19 cellular contexts compared by ENCODE assay signal in genomic region chr2:11290211-11290610, GRCh38.
"Had no signal": no experiment of that assay in that cellular context is flagged by ENCODE, and none has a peak within 500 bp of the region (broad histone marks: within the 10 kb centered on the region; RNA-seq: fewer than 3 reads in every experiment).

No MANE protein-coding gene starts in this region.

- H3K27me3 ChIP-seq: esophagus squamous epithelium, hepatocyte, sigmoid colon, stomach, transverse colon had no signal

- H2AFZ ChIP-seq: hepatocyte had no signal

- H3K36me3 ChIP-seq: thoracic aorta had no signal

- ATAC-seq: left colon; naive thymus-derived CD4-positive, alpha-beta T cell; stimulated activated effector memory CD8-positive, alpha-beta T cell treated with anti-CD3 and anti-CD28 coated beads, Interleukin-12 subunit alpha, Interleukin-12 subunit beta, amount 100 ng/mL, for 72 hours had no signal

- H3K9me3 Mint-ChIP-seq: stimulated activated effector memory CD8-positive, alpha-beta T cell treated with anti-CD3 and anti-CD28 coated beads, Interleukin-12 subunit alpha, Interleukin-12 subunit beta, amount 100 ng/mL, for 72 hours had no signal

- H3K4me3 ChIP-seq: esophagus squamous epithelium, hepatocyte, sigmoid colon, stomach, thoracic aorta, transverse colon had no signal

- H3K27ac ChIP-seq: esophagus squamous epithelium, hepatocyte, sigmoid colon, stomach, thoracic aorta, transverse colon had no signal

- H3K9me3 ChIP-seq: esophagus squamous epithelium, sigmoid colon, stomach, thoracic aorta, transverse colon had no signal

- DNase-seq: cerebellar nuclear complex; esophagus squamous epithelium; foreskin fibroblast; kidney; left colon; mesendoderm; naive thymus-derived CD4-positive, alpha-beta T cell; nephron progenitor cell; sigmoid colon; small intestine; stimulated activated CD4-positive, alpha-beta T cell treated with anti-CD3 and anti-CD28 coated beads, Interleukin-4, amount 100 ng/mL, for 1 hour; stimulated activated CD8-positive, alpha-beta memory T cell treated with anti-CD3 and anti-CD28 coated beads, Interleukin-4, amount 100 ng/mL, for 48 hours; stomach; substantia nigra; transverse colon had no signal

- H3K4me2 ChIP-seq: hepatocyte had no signal

- H3K4me3 Mint-ChIP-seq: dendritic cell treated with granulocyte-macrophage colony-stimulating factor and Interleukin-4, amounts not matched to agents 40 ng/mL and 50 ng/mL, for 4 days; naive thymus-derived CD4-positive, alpha-beta T cell; nephron progenitor cell; stimulated activated effector memory CD8-positive, alpha-beta T cell treated with anti-CD3 and anti-CD28 coated beads, Interleukin-12 subunit alpha, Interleukin-12 subunit beta, amount 100 ng/mL, for 72 hours had no signal

- H3K27ac Mint-ChIP-seq: dendritic cell treated with granulocyte-macrophage colony-stimulating factor and Interleukin-4, amounts not matched to agents 40 ng/mL and 50 ng/mL, for 4 days; stimulated activated effector memory CD8-positive, alpha-beta T cell treated with anti-CD3 and anti-CD28 coated beads, Interleukin-12 subunit alpha, Interleukin-12 subunit beta, amount 100 ng/mL, for 72 hours had no signal

- H3K27me3 Mint-ChIP-seq: dendritic cell treated with granulocyte-macrophage colony-stimulating factor and Interleukin-4, amounts not matched to agents 40 ng/mL and 50 ng/mL, for 4 days; naive thymus-derived CD4-positive, alpha-beta T cell had no signal
